ENCODE assay signal across 16 cellular contexts in the genomic region with DNA sequence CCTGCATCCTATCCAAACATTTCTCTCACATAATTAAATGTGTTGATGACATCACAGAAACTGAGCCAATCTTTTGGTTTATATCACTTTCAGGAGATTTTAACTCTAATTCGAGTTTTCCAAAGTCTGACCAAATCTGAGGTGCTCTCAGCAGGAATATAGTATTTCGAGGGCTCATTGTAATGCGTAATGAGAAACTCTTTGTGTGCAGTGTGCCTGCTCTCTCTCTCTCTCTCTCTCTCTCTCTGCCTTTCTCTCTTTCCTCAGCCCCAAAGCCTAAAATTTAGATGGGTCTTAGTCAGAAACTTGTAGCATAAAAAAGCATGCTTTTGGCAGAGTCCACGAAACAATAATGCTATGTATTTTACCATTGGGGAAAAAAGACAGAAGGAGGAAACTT.
DNase-seq lines count a peak whose midpoint lies in the region; ATAC-seq, FAIRE-seq and TF ChIP-seq lines count a peak whose summit lies in the region.
"Had no signal": no experiment of that assay in that cellular context is flagged by ENCODE, and none has a peak within 500 bp of the region (broad histone marks: within the 10 kb centered on the region; RNA-seq: fewer than 3 reads in every experiment).

No MANE protein-coding gene starts in this region.

- CTCF ChIA-PET in HEK293 (lab: Yijun Ruan, JAX): no interaction called here
- CTCF ChIA-PET in endothelial cell of umbilical vein (lab: Charles Lee): no interaction called here

- no peak overlapping the region for H3K4me2 ChIP-seq in endothelial cell of umbilical vein (ENCODE audit: insufficient read depth, low read length)
- H3K4me2 ChIP-seq: A549 had no signal

- no peak overlapping the region for H2AFZ ChIP-seq in endothelial cell of umbilical vein (ENCODE audit: low read depth, low read length)

- no peaks in the 10 kb centered on the region for H4K20me1 ChIP-seq in endothelial cell of umbilical vein (replicated peaks; ENCODE audit: control insufficient read depth, extremely low read depth, insufficient read depth, low read length)

- no peaks in the 10 kb centered on the region for H3K79me2 ChIP-seq in endothelial cell of umbilical vein (ENCODE audit: control insufficient read depth, insufficient read depth, low read length)

- BruUV-seq in endothelial cell of umbilical vein (replicated peaks; lab: Mats Ljungman, UMichigan): no TSS peak

- H3K36me3 ChIP-seq in HEK293 (ENCODE audit: control insufficient read depth in 2 of 2, insufficient read depth in 1 of 2, low read length in 2 of 2) (no peaks in the 10 kb centered on the region), endothelial cell of umbilical vein (ENCODE audit: control insufficient read depth in 2 of 2, extremely low read depth in 1 of 2, insufficient read depth in 2 of 2, low read length in 2 of 2) (no peaks in the 10 kb centered on the region)
- H3K36me3 ChIP-seq: BE2C had no signal

- ATAC-seq in GM19328 (IDR thresholded peaks at IDR 0.05; ENCODE audit: unreplicated experiment): no peak
- ATAC-seq: A549 had no signal

- peak; percentile 7 for DNase-seq in astrocyte of the hippocampus (ENCODE audit: low read depth, low spot score)
- no peak for DNase-seq in endothelial cell of umbilical vein (ENCODE audit: low read depth, low spot score)
- no peak for DNase-seq in urothelium cell line (ENCODE audit: low spot score)
- DNase-seq in head of caudate nucleus: no peak
- no peak for DNase-seq in NAMALWA (ENCODE audit: low spot score)
- DNase-seq: BE2C; CD4-positive, alpha-beta memory T cell; DMS79 treated with DMSO at 0.1 percent for 48 hours; EL; H7 had no signal

- no peaks in the 10 kb centered on the region for H3K9me1 ChIP-seq in endothelial cell of umbilical vein (replicated peaks; ENCODE audit: control insufficient read depth, extremely low read depth, insufficient read depth, low read length)

- H3K4me3 ChIP-seq in HEK293 (ENCODE audit: low read depth, low read length) (no peak overlapping the region), endothelial cell of umbilical vein (replicated peaks in 1 of 3; ENCODE audit: insufficient read depth in 1 of 3, low read depth in 1 of 3, low read length in 3 of 3) (no peak overlapping the region)
- H3K4me3 ChIP-seq: A549 had no signal

- no peaks in the 10 kb centered on the region for H3K4me1 ChIP-seq in HEK293 (ENCODE audit: control insufficient read depth, insufficient read depth, low read length)
- no peaks in the 10 kb centered on the region for H3K4me1 ChIP-seq in endothelial cell of umbilical vein (ENCODE audit: control insufficient read depth, extremely low read depth, insufficient read depth, low read length)
- H3K4me1 ChIP-seq: A549 had no signal

- intact Hi-C loops in endothelial cell of umbilical vein (cut with micrococcal nuclease) (no loop called here), head of caudate nucleus (cut with DNase I) (no loop called here)

- dilution Hi-C loops in endothelial cell of umbilical vein (cut with MboI; ENCODE audit: extremely low pct_ligation_motif_present, low sequenced_read_pairs): no loop called here

- FAIRE-seq in endothelial cell of umbilical vein (lab: Jason Lieb, UNC) (peak; percentile 93), urothelium cell line (lab: Jason Lieb, UNC) (peak; percentile 32)
- FAIRE-seq: A549, G401.6, GM12892 had no signal

- peaks cover 3 to 11% of the 10 kb centered on the region in 2 experiments for H3K27me3 ChIP-seq in endothelial cell of umbilical vein (ENCODE audit: control insufficient read depth in 2 of 2, insufficient read depth in 2 of 2, low read length in 2 of 2)
- H3K27me3 ChIP-seq: BE2C had no signal

- no peak for TF ChIP-seq POLR2A in endothelial cell of umbilical vein (IDR thresholded peaks at IDR 0.05; ENCODE audit: low read depth, low read length)

- no peak overlapping the region for H3K9ac ChIP-seq in endothelial cell of umbilical vein (replicated peaks; ENCODE audit: extremely low read depth, insufficient read depth, low read length)

- POLR2A ChIA-PET in HEK293 (lab: Yijun Ruan, JAX) (no interaction called here), endothelial cell of umbilical vein (lab: Charles Lee) (no interaction called here)

- H3K9me3 ChIP-seq in HEK293 (ENCODE audit: control insufficient read depth, insufficient read depth, low read depth, low read length) (no peaks in the 10 kb centered on the region; the same call in 1 of the 2 replicates), endothelial cell of umbilical vein (replicated peaks; ENCODE audit: control insufficient read depth, insufficient read depth, low read length) (no peaks in the 10 kb centered on the region)
- H3K9me3 ChIP-seq: A549, BE2C had no signal

- H3K27ac ChIP-seq in HEK293 (ENCODE audit: extremely low read depth, low read depth, low read length): no peak overlapping the region
- no peak overlapping the region for H3K27ac ChIP-seq in endothelial cell of umbilical vein (ENCODE audit: insufficient read depth, low read depth, low read length)
- H3K27ac ChIP-seq: A549, C4-2B had no signal

- no peak for TF ChIP-seq CTCF in HEK293 (tag by site-specific recombination; IDR thresholded peaks at IDR 0.05)
- TF ChIP-seq CTCF in endothelial cell of umbilical vein (IDR thresholded peaks at IDR 0.05; ENCODE audit: extremely low read depth in 1 of 2, insufficient read depth in 1 of 2, low read depth in 1 of 2, low read length in 2 of 2): no peak

TF ChIP-seq in HEK293, 187 proteins besides CTCF, POLR2A, EP300 and RAD21:
- TF ChIP-seq ZNF423 (tag by site-specific recombination; IDR thresholded peaks at IDR 0.05) (no peak), MZF1 (tag by site-specific recombination; IDR thresholded peaks at IDR 0.05; ENCODE audit: borderline replicate concordance) (no peak), ZNF416 (tag by site-specific recombination; IDR thresholded peaks at IDR 0.05) (no peak), ZBTB48 (tag by site-specific recombination; IDR thresholded peaks at IDR 0.05) (no peak), ZNF596 (tag by site-specific recombination; IDR thresholded peaks at IDR 0.05) (peak; percentile 86), SCRT1 (tag by site-specific recombination; IDR thresholded peaks at IDR 0.05; ENCODE audit: borderline replicate concordance) (no peak)
- TF ChIP-seq, protein P1, sequence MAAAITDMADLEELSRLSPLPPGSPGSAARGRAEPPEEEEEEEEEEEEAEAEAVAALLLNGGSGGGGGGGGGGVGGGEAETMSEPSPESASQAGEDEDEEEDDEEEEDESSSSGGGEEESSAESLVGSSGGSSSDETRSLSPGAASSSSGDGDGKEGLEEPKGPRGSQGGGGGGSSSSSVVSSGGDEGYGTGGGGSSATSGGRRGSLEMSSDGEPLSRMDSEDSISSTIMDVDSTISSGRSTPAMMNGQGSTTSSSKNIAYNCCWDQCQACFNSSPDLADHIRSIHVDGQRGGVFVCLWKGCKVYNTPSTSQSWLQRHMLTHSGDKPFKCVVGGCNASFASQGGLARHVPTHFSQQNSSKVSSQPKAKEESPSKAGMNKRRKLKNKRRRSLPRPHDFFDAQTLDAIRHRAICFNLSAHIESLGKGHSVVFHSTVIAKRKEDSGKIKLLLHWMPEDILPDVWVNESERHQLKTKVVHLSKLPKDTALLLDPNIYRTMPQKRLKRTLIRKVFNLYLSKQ (tag by site-specific recombination; IDR thresholded peaks at IDR 0.05; ENCODE audit: borderline replicate concordance): no peak
TF ChIP-seq in HEK293: peak in this region for 1.

TF ChIP-seq in endothelial cell of umbilical vein, 7 proteins besides CTCF, POLR2A, EP300 and RAD21:
- TF ChIP-seq POLR2AphosphoS5 (IDR thresholded peaks at IDR 0.05; ENCODE audit: insufficient read depth, low read depth, low read length) (no peak), FOS (IDR thresholded peaks at IDR 0.05; ENCODE audit: borderline replicate concordance, insufficient read depth, low read length) (no peak), MYC (IDR thresholded peaks at IDR 0.05; ENCODE audit: low read depth, low read length) (no peak), EZH2 (IDR thresholded peaks at IDR 0.05; ENCODE audit: borderline replicate concordance, low read depth, low read length, severe bottlenecking) (no peak), JUN (IDR thresholded peaks at IDR 0.05; ENCODE audit: borderline replicate concordance, insufficient read depth, insufficient read length, low read depth) (no peak), GATA2 (IDR thresholded peaks at IDR 0.05; ENCODE audit: insufficient read depth, insufficient read length, low read depth, low read length) (no peak)
- TF ChIP-seq, protein P2, sequence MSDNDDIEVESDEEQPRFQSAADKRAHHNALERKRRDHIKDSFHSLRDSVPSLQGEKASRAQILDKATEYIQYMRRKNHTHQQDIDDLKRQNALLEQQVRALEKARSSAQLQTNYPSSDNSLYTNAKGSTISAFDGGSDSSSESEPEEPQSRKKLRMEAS (IDR thresholded peaks at IDR 0.05; ENCODE audit: insufficient read depth, insufficient read length): no peak
